In genomic region chr15:29822100-29822684, GRCh38 we compare ENCODE assay signal across 8 cellular contexts. TPM values are rescaled to one million over a fixed set of nuclear protein-coding genes. Genes with fewer than 3 reads are reported as not detected.
A peak's percentile ranks its signal among the peaks of the same experiment; 100 is the strongest.
DNase-seq lines count a peak whose midpoint lies in the region; ATAC-seq and TF ChIP-seq lines count a peak whose summit lies in the region.

TJP1 (minus strand) TSS chr15:29822468; CDS start chr15:29822028, 440 bp downstream.

- peaks cover 5% of the 10 kb centered on the region for H3K36me3 Mint-ChIP-seq in activated CD4-positive, alpha-beta memory T cell treated with anti-CD3 and anti-CD28 coated beads for 36 hours
- H3K36me3 Mint-ChIP-seq in naive thymus-derived CD4-positive, alpha-beta T cell: peaks cover 0 to 13% (median 4%) of the 10 kb centered on the region in 5 donors

- H3K9me3 Mint-ChIP-seq in activated CD4-positive, alpha-beta memory T cell treated with anti-CD3 and anti-CD28 coated beads for 36 hours: peaks cover 14% of the 10 kb centered on the region
- peaks cover 4 to 60% (median 20%) of the 10 kb centered on the region in 11 donors for H3K9me3 Mint-ChIP-seq in naive thymus-derived CD4-positive, alpha-beta T cell

- no peak for ATAC-seq in naive thymus-derived CD4-positive, alpha-beta T cell
- no peak for ATAC-seq in HG03025 (IDR thresholded peaks at IDR 0.05; ENCODE audit: low FRiP score, unreplicated experiment)
- no peak for ATAC-seq in HG02798 (IDR thresholded peaks at IDR 0.05; ENCODE audit: poor library complexity, unreplicated experiment)
- ATAC-seq in GM21390 (IDR thresholded peaks at IDR 0.05; ENCODE audit: unreplicated experiment): no peak

- no peak within 1 kb of the TSS for H3K27ac ChIP-seq in naive thymus-derived CD4-positive, alpha-beta T cell (ENCODE audit: low read depth, low read length)

- TF ChIP-seq CTCF in LNCaP clone FGC (IDR thresholded peaks at IDR 0.05; ENCODE audit: control insufficient read depth, extremely low read depth, insufficient read depth): no peak

- H3K4me3 ChIP-seq in LNCaP clone FGC (ENCODE audit: low read depth, low read length): peak within 1 kb of the TSS; percentile 72
- H3K4me3 ChIP-seq in naive thymus-derived CD4-positive, alpha-beta T cell (ENCODE audit: low read length): no peak within 1 kb of the TSS

- intact Hi-C loops in activated CD4-positive, alpha-beta memory T cell treated with anti-CD3 and anti-CD28 coated beads for 36 hours (cut with micrococcal nuclease): no loop called here
- intact Hi-C loops in naive thymus-derived CD4-positive, alpha-beta T cell (cut with micrococcal nuclease): no loop called here

- H3K4me3 Mint-ChIP-seq in activated CD4-positive, alpha-beta memory T cell treated with anti-CD3 and anti-CD28 coated beads for 36 hours: peak within 1 kb of the TSS; percentile 2
- H3K4me3 Mint-ChIP-seq in naive thymus-derived CD4-positive, alpha-beta T cell: peak within 1 kb of the TSS in 9 of 10 donors; percentile 56 to 74 (median 69)

- H3K27me3 ChIP-seq in naive thymus-derived CD4-positive, alpha-beta T cell (ENCODE audit: control insufficient read depth in 2 of 2, insufficient read depth in 2 of 2, low read length in 2 of 2): peaks cover 11 to 24% of the 10 kb centered on the region in 2 donors

- H3K27me3 Mint-ChIP-seq in activated CD4-positive, alpha-beta memory T cell treated with anti-CD3 and anti-CD28 coated beads for 36 hours: peaks cover 43% of the 10 kb centered on the region
- H3K27me3 Mint-ChIP-seq in naive thymus-derived CD4-positive, alpha-beta T cell: peaks cover 51 to 67% (median 55%) of the 10 kb centered on the region in 5 donors

- H3K27ac Mint-ChIP-seq in activated CD4-positive, alpha-beta memory T cell treated with anti-CD3 and anti-CD28 coated beads for 36 hours: no peak within 1 kb of the TSS
- H3K27ac Mint-ChIP-seq in naive thymus-derived CD4-positive, alpha-beta T cell: peak within 1 kb of the TSS in 2 of 9 donors; percentile 25 to 58

- H3K4me1 ChIP-seq in naive thymus-derived CD4-positive, alpha-beta T cell (ENCODE audit: control insufficient read depth in 2 of 2, insufficient read depth in 2 of 2, low read length in 2 of 2): peaks cover 0 to 30% of the 10 kb centered on the region in 2 donors

- POLR2A ChIA-PET in activated CD4-positive, alpha-beta memory T cell treated with anti-CD3 and anti-CD28 coated beads for 36 hours (lab: Charles Lee): no interaction called here
- POLR2A ChIA-PET in naive thymus-derived CD4-positive, alpha-beta T cell (lab: Charles Lee): no interaction called here

- no peaks in the 10 kb centered on the region for H3K36me3 ChIP-seq in naive thymus-derived CD4-positive, alpha-beta T cell (ENCODE audit: control insufficient read depth in 2 of 3, insufficient read depth in 3 of 3, low read length in 3 of 3)

- CTCF ChIA-PET in activated CD4-positive, alpha-beta memory T cell treated with anti-CD3 and anti-CD28 coated beads for 36 hours (lab: Charles Lee): no interaction called here
- CTCF ChIA-PET in naive thymus-derived CD4-positive, alpha-beta T cell (lab: Charles Lee): no interaction called here

- in situ Hi-C loops in G401 (cut with HindIII; ENCODE audit: low sequenced_read_pairs): no loop called here

- H3K9me3 ChIP-seq in naive thymus-derived CD4-positive, alpha-beta T cell (ENCODE audit: control insufficient read depth in 2 of 3, low read length in 3 of 3): peaks cover 0 to 11% (median 0%) of the 10 kb centered on the region in 3 experiments

- DNase-seq in G401 (ENCODE audit: low spot score) (no peak), LNCaP clone FGC (ENCODE audit: low read depth) (no peak), foreskin melanocyte (peak; percentile 57)
- no peak for DNase-seq in activated CD4-positive, alpha-beta memory T cell treated with anti-CD3 and anti-CD28 coated beads for 36 hours
- DNase-seq in naive thymus-derived CD4-positive, alpha-beta T cell: no peak

- H3K4me1 Mint-ChIP-seq in activated CD4-positive, alpha-beta memory T cell treated with anti-CD3 and anti-CD28 coated beads for 36 hours (ENCODE audit: low read depth): peaks cover 18% of the 10 kb centered on the region
- H3K4me1 Mint-ChIP-seq in naive thymus-derived CD4-positive, alpha-beta T cell: peaks cover 13 to 40% (median 23%) of the 10 kb centered on the region in 7 donors

RNA-seq across cellular contexts. Expression of gene TJP1, which starts in this region (rescaled TPM):
- total RNA-seq in G401 (2014; rRNA removed; shearing (Covaris generic)): 36.8 and 59.5 TPM in 2 replicates
- not detected for total RNA-seq in activated CD4-positive, alpha-beta memory T cell treated with anti-CD3 and anti-CD28 coated beads for 36 hours
- not detected for total RNA-seq in naive thymus-derived CD4-positive, alpha-beta T cell
- not detected for polyA plus RNA-seq in naive thymus-derived CD4-positive, alpha-beta T cell

Comparison
In these comparisons a context has a peak if more than half of its experiments do, and no peak if none do; other contexts are left out.
1. RNA of gene TJP1 (total RNA-seq): 36.8 to 59.5 TPM in G401; not detected in activated CD4-positive, alpha-beta memory T cell treated with anti-CD3 and anti-CD28 coated beads for 36 hours and not detected in naive thymus-derived CD4-positive, alpha-beta T cell; every median in the first group is over 10 times any median in the second.